In genomic region chr5:145681686-145682085, GRCh38 we compare ENCODE assay signal across 1 cellular context.
TF ChIP-seq lines count a peak whose summit lies in the region.

No MANE protein-coding gene starts in this region.

TF ChIP-seq in HepG2, 621 proteins besides CTCF, POLR2A, EP300 and RAD21 (continued from another document):
- TF ChIP-seq RFX1 (IDR thresholded peaks at IDR 0.05) (no peak), ZNF761 (CRISPR knock-in tag; conservative IDR thresholded peaks at IDR 0.05) (no peak), ZNF3 (CRISPR knock-in tag; IDR thresholded peaks at IDR 0.05) (no peak), ISX (CRISPR knock-in tag; conservative IDR thresholded peaks at IDR 0.05) (no peak), ZBTB37 (CRISPR knock-in tag; IDR thresholded peaks at IDR 0.05) (no peak), POGZ (CRISPR knock-in tag; IDR thresholded peaks at IDR 0.05) (peak; percentile 77), MAFG (CRISPR knock-in tag; IDR thresholded peaks at IDR 0.05) (no peak), ZMYM4 (CRISPR knock-in tag; IDR thresholded peaks at IDR 0.05) (peak; percentile 90), FOXO4 (CRISPR knock-in tag; conservative IDR thresholded peaks at IDR 0.05) (no peak), BRF2 (CRISPR knock-in tag; IDR thresholded peaks at IDR 0.05) (no peak), ZNF784 (CRISPR knock-in tag; IDR thresholded peaks at IDR 0.05; ENCODE audit: borderline replicate concordance) (peak; percentile 85), SNRNP70 (IDR thresholded peaks at IDR 0.05; ENCODE audit: low read depth, low read length) (no peak), ZNF234 (CRISPR knock-in tag; conservative IDR thresholded peaks at IDR 0.05) (no peak), CERS6 (CRISPR knock-in tag; IDR thresholded peaks at IDR 0.05) (no peak), FOXP1 (IDR thresholded peaks at IDR 0.05) (no peak), FOXP1 (CRISPR knock-in tag; IDR thresholded peaks at IDR 0.05) (0 out of 2 replicates have a peak, but pooled peaks have one; percentile 36), ZNF253 (CRISPR knock-in tag; IDR thresholded peaks at IDR 0.05; ENCODE audit: borderline replicate concordance) (no peak), ZBTB21 (CRISPR knock-in tag; IDR thresholded peaks at IDR 0.05) (no peak), ZNF572 (CRISPR knock-in tag; IDR thresholded peaks at IDR 0.05) (no peak), ARHGAP35 (CRISPR knock-in tag; IDR thresholded peaks at IDR 0.05; ENCODE audit: borderline replicate concordance) (no peak), ATF2 (CRISPR knock-in tag; IDR thresholded peaks at IDR 0.05) (peak; percentile 90), ZNF7 (CRISPR knock-in tag; IDR thresholded peaks at IDR 0.05) (no peak), ZNF138 (CRISPR knock-in tag; IDR thresholded peaks at IDR 0.05; ENCODE audit: low read depth) (no peak), LBX2 (CRISPR knock-in tag; IDR thresholded peaks at IDR 0.05; ENCODE audit: borderline replicate concordance) (no peak), E2F2 (CRISPR knock-in tag; IDR thresholded peaks at IDR 0.05; ENCODE audit: borderline replicate concordance) (no peak)
